Comparison of ENCODE assay signal across 8 cellular contexts in the genomic region with DNA sequence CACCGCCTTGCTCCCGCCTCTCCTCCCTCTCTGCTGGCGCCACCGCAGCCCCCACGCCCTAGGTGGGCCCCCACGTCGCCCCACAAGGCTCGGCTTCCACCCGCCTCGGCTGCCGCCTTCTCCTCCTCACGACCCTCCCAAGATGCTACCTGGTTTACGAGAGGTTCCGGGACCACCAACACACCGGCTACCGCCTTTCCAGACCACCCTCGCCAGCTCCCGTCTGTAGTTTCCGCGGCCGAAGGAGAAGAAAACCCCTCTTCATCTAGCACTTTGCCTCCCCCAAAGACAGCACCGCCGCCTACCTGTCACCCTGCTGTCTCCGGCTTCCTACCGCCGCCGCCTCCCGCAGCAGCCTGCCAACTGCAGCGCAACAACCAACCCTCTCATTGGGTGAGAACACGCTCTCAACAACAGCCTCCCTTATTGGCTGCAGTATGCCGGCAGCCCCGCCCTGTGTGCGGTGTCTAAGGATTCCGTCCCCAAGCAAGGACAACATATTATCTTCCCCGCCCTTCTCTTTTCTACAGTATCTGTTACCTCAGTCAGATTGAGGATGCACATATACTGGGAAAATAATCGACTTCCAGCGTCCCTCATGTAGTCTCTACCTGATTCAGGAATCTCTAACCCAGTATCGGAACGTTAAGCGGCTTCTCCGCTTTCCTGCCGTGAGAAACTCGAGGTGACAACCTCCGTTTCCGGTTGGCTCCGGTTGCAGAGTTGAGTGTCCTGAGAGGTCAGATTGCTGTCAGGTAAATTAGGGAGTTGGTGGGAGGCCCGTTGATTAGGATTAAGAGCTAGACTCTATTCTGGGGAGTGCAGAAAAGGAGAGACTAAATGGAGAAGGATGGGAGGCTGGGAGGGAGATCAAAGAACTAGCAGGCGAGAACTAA. TPM values are rescaled to one million over a fixed set of nuclear protein-coding genes. Genes with fewer than 3 reads are reported as not detected.
DNase-seq lines count a peak whose midpoint lies in the region; ATAC-seq and TF ChIP-seq lines count a peak whose summit lies in the region.

Gene HYCC2, minus strand, starts transcription at position 367 of the 896 bp plus-strand sequence. CDS start 47,662 bp downstream, outside the sequence.
Gene NDUFB3, plus strand, starts transcription at position 697 of the 896 bp plus-strand sequence. CDS start 6,882 bp downstream, outside the sequence.

- ATAC-seq in GM19351 (IDR thresholded peaks at IDR 0.05; ENCODE audit: unreplicated experiment) = peak; percentile 96
- ATAC-seq in HG03521 (IDR thresholded peaks at IDR 0.05; ENCODE audit: unreplicated experiment) = peak; percentile 98
- peak; percentile 94 for ATAC-seq in left lobe of liver

- POLR2A ChIA-PET in activated CD4-positive, alpha-beta T cell treated with anti-CD3 and anti-CD28 coated beads, Interleukin-2, amount 10 ng/mL, durations not matched to agents 7 days and 5 days (lab: Charles Lee) = interaction anchor here (0.5 kb wide), 1 partner anchor 59 kb away, joined by 6 read pairs; no protein-coding TSS in a partner anchor

- H3K27ac Mint-ChIP-seq in CD14-positive monocyte = peak within 1 kb of the TSS; percentile 87 to 99 (median 92)
- peak within 1 kb of the TSS; percentile 96 for H3K27ac Mint-ChIP-seq in activated CD4-positive, alpha-beta T cell treated with anti-CD3 and anti-CD28 coated beads, Interleukin-2, amount 10 ng/mL, durations not matched to agents 7 days and 5 days

- no peak for TF ChIP-seq CTCF in CD14-positive monocyte (IDR thresholded peaks at IDR 0.05)

- no peaks in the 10 kb centered on the region for H3K9me3 Mint-ChIP-seq in CD14-positive monocyte
- no peaks in the 10 kb centered on the region for H3K9me3 Mint-ChIP-seq in activated CD4-positive, alpha-beta T cell treated with anti-CD3 and anti-CD28 coated beads, Interleukin-2, amount 10 ng/mL, durations not matched to agents 7 days and 5 days

- H3K4me1 Mint-ChIP-seq in CD14-positive monocyte = peaks cover 44% of the 10 kb centered on the region
- peaks cover 52% of the 10 kb centered on the region for H3K4me1 Mint-ChIP-seq in activated CD4-positive, alpha-beta T cell treated with anti-CD3 and anti-CD28 coated beads, Interleukin-2, amount 10 ng/mL, durations not matched to agents 7 days and 5 days

- H3K36me3 Mint-ChIP-seq in CD14-positive monocyte = peaks cover 2 to 7% of the 10 kb centered on the region in 2 donors
- peaks cover 2% of the 10 kb centered on the region for H3K36me3 Mint-ChIP-seq in activated CD4-positive, alpha-beta T cell treated with anti-CD3 and anti-CD28 coated beads, Interleukin-2, amount 10 ng/mL, durations not matched to agents 7 days and 5 days (ENCODE audit: low read depth)

- H3K27me3 Mint-ChIP-seq in CD14-positive monocyte (ENCODE audit: low read depth in 3 of 3) = peaks cover 0 to 2% (median 2%) of the 10 kb centered on the region in 3 donors
- H3K27me3 Mint-ChIP-seq in activated CD4-positive, alpha-beta T cell treated with anti-CD3 and anti-CD28 coated beads, Interleukin-2, amount 10 ng/mL, durations not matched to agents 7 days and 5 days = no peaks in the 10 kb centered on the region

- DNase-seq in CD14-positive monocyte (ENCODE audit: low spot score) (peak; percentile 91), NCI-H69 (lab: John Stamatoyannopoulos, UW) (peak; percentile 90), dedifferentiated amniotic fluid mesenchymal stem cell (ENCODE audit: extremely low spot score) (peak; percentile 83), left lobe of liver (ENCODE audit: low spot score) (peak; percentile 94)
- peak; percentile 94 for DNase-seq in activated CD4-positive, alpha-beta T cell treated with anti-CD3 and anti-CD28 coated beads, Interleukin-2, amount 10 ng/mL, durations not matched to agents 7 days and 5 days
- DNase-seq in stimulated activated CD4-positive, alpha-beta T cell treated with anti-CD3 and anti-CD28 coated beads, Interleukin-2, amount 100 ng/mL, for 4 hours (ENCODE audit: low read depth) = peak; percentile 88

- intact Hi-C loops in CD14-positive monocyte (cut with micrococcal nuclease) = loop anchor here (2.0 to 10.0 kb wide), 5 partner anchors 45 to 167 kb away; partner anchors contain the start of genes CASP10 (in 1 of the 2) and CFLAR (in 1 of the 2)

- CTCF ChIA-PET in activated CD4-positive, alpha-beta T cell treated with anti-CD3 and anti-CD28 coated beads, Interleukin-2, amount 10 ng/mL, durations not matched to agents 7 days and 5 days (lab: Charles Lee) = interaction anchor here (0.5 to 0.6 kb wide), 2 partner anchors 40 to 119 kb away, joined by 3 read pairs; no protein-coding TSS in a partner anchor

- H3K4me3 Mint-ChIP-seq in CD14-positive monocyte = peak within 1 kb of the TSS; percentile 98 to 100
- H3K4me3 Mint-ChIP-seq in activated CD4-positive, alpha-beta T cell treated with anti-CD3 and anti-CD28 coated beads, Interleukin-2, amount 10 ng/mL, durations not matched to agents 7 days and 5 days = peak within 1 kb of the TSS; percentile 86

RNA-seq across cellular contexts. Expression of gene HYCC2, which starts in this region (rescaled TPM):
- polyA plus RNA-seq in CD14-positive monocyte = 10 to 100 TPM in 1 of 2 donors, 1 to 10 TPM in 1; 7.7 to 10.2 TPM
- total RNA-seq in activated CD4-positive, alpha-beta T cell treated with anti-CD3 and anti-CD28 coated beads, Interleukin-2, amount 10 ng/mL, durations not matched to agents 7 days and 5 days = 10 to 100 TPM; 31.4 to 32.0 TPM
- 12.1 TPM for total RNA-seq in left lobe of liver

RNA-seq across cellular contexts. Expression of gene NDUFB3, which starts in this region (rescaled TPM):
- polyA plus RNA-seq in CD14-positive monocyte = 100 to 1,000 TPM; 313 to 340 TPM
- 100 to 1,000 TPM; 134 to 147 TPM for total RNA-seq in activated CD4-positive, alpha-beta T cell treated with anti-CD3 and anti-CD28 coated beads, Interleukin-2, amount 10 ng/mL, durations not matched to agents 7 days and 5 days
- 51.8 TPM for total RNA-seq in left lobe of liver

Comparison
In these comparisons a context has a peak if more than half of its experiments do, and no peak if none do; other contexts are left out.
1. Peak in every context shown above with its lines: DNase-seq and ATAC-seq.